Comparison of ENCODE assay signal across 28 cellular contexts in the genomic region with DNA sequence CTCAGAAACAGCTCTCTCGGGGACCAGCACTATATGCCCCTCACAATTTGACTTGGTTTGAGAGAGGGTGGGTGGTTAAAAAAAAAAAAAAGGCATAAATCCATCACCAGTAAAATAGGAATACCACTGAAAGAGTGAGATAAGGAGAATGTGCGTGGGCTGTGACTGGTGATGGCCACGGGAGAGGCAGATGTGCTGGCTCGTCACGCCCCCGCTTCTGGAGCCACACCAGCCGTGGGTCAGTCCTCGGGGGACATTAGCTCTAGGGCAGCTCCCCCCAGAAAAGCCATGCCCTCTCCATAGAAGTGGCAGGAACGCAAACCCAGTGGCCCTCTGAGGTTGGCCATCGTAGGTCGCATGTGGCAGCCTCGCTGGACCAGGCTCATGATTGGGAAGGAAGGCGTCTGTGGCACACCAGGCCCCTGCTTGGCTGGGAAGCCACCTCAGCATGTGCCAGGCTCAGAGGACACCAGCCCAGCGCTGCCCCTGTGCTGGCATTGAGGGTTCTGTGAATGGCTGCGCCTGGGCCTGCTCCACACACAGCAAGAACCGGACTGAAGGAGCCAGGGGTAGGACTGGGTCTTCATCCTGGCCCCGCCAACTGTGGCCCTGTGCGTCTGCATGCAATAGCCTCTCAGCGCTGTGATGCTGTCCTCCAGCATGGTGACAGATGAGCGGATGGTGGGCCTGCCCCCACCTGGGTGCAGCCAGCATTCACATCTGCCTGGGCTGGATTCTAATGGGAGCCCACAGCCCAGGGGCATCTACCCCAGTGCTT.
"Had no signal": no experiment of that assay in that cellular context is flagged by ENCODE, and none has a peak within 500 bp of the region (broad histone marks: within the 10 kb centered on the region; RNA-seq: fewer than 3 reads in every experiment).

No MANE protein-coding gene starts in this region.

- H3K27me3 ChIP-seq: colonic mucosa, esophagus squamous epithelium, gastrocnemius medialis, hepatocyte, left lung had no signal

- H3K27ac ChIP-seq: colonic mucosa, epithelial cell of prostate, esophagus squamous epithelium, gastrocnemius medialis, hepatocyte, left lung, lower lobe of right lung had no signal

- H3K79me2 ChIP-seq: hepatocyte had no signal

- H3K4me1 Mint-ChIP-seq: endodermal cell, immature natural killer cell, mesothelial cell of epicardium, naive B cell had no signal

- H3K36me3 ChIP-seq: colonic mucosa, esophagus squamous epithelium, gastrocnemius medialis, left lung, lower lobe of right lung had no signal

- FAIRE-seq: endometrium had no signal

- H3K4me3 ChIP-seq: colonic mucosa, esophagus squamous epithelium, gastrocnemius medialis, hepatocyte, left lung, lower lobe of right lung, mucosa of descending colon had no signal

- H3K27me3 Mint-ChIP-seq: dendritic cell treated with granulocyte-macrophage colony-stimulating factor and Interleukin-4, amounts not matched to agents 40 ng/mL and 50 ng/mL, for 4 days; naive B cell had no signal

- DNase-seq: colonic mucosa; cortex of kidney; effector CD8-positive, alpha-beta T cell; effector memory CD8-positive, alpha-beta T cell; endodermal cell; erythroblast; esophagus squamous epithelium; foreskin fibroblast; foreskin melanocyte; gastrocnemius medialis; glutamatergic neuron; head of caudate nucleus; hypothalamus; immature natural killer cell; islet precursor cell; left cardiac atrium; left ventricle myocardium superior; lower lobe of right lung; mesenchymal stem cell; naive B cell had no signal

- H3K4me1 ChIP-seq: colonic mucosa, esophagus squamous epithelium, gastrocnemius medialis, left lung, lower lobe of right lung had no signal

- H3K27ac Mint-ChIP-seq: dendritic cell treated with granulocyte-macrophage colony-stimulating factor and Interleukin-4, amounts not matched to agents 40 ng/mL and 50 ng/mL, for 4 days; effector memory CD8-positive, alpha-beta T cell; endodermal cell; immature natural killer cell; mesothelial cell of epicardium; naive B cell had no signal

- H3K4me2 ChIP-seq: hepatocyte had no signal

- H2AFZ ChIP-seq: hepatocyte had no signal

- ATAC-seq: effector memory CD8-positive, alpha-beta T cell; esophagus mucosa; gastrocnemius medialis; left cardiac atrium; left lung; left ventricle myocardium superior; lower lobe of right lung; mucosa of descending colon had no signal

- H3K9me3 ChIP-seq: colonic mucosa, esophagus squamous epithelium, gastrocnemius medialis, left lung, lower lobe of right lung, mucosa of descending colon had no signal

- H3K36me3 Mint-ChIP-seq: immature natural killer cell, mesothelial cell of epicardium, naive B cell had no signal

- H3K4me3 Mint-ChIP-seq: dendritic cell treated with granulocyte-macrophage colony-stimulating factor and Interleukin-4, amounts not matched to agents 40 ng/mL and 50 ng/mL, for 4 days; effector memory CD8-positive, alpha-beta T cell; endodermal cell; immature natural killer cell; mesothelial cell of epicardium; naive B cell had no signal

- H3K9me3 Mint-ChIP-seq: dendritic cell treated with granulocyte-macrophage colony-stimulating factor and Interleukin-4, amounts not matched to agents 40 ng/mL and 50 ng/mL, for 4 days; endodermal cell; immature natural killer cell; mesothelial cell of epicardium; naive B cell had no signal
